ENCODE assay signal across 1 cellular context in the genomic region with DNA sequence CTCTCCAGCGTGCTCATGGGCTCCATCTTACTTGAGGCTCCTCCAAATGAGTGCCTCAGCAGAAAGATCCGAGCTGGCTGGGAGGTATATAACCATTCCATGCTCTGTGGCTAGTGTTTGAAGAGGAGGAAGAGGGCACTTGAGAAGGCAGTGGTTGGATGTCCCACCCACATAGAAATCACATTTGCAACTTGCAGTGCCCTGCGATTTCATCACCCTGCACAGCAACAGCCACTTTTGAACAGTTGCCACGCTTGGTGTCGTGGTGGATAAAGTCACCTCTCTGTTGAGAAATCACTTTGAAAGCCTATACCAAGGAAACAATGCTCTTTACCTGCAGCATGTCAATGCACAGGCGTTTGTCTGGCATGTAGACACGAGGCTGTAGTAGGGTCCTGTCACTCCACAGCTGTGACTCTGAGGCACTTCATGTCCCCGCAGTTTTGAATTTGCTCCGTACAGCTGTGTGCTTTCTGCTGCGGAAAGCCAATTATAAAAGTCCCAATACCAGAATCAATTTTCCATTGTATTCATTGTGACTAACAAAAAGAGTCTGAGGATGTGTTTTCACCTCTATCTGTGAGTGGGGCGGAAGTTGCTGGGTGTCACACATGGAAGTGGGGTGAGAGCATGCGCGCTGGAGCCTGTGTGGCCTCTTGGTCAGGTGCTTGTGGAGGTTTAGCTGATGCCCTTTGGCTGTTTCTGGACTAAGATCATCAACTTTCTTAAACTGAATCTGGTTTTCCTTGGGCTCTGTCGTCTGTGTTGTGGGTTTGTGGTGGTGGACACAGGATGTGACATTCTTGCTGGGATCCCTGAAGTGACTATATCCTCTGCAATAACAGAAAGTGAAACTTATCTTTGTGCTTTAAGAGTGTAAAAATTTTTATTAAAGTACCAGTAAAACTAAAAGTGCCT.
A peak's percentile ranks its signal among the peaks of the same experiment; 100 is the strongest.
TF ChIP-seq lines count a peak whose summit lies in the region.

No MANE protein-coding gene starts in this region.

TF ChIP-seq in GM12878, 131 proteins besides CTCF, POLR2A, EP300 and RAD21 (continued from another document):
- TF ChIP-seq, protein P1, sequence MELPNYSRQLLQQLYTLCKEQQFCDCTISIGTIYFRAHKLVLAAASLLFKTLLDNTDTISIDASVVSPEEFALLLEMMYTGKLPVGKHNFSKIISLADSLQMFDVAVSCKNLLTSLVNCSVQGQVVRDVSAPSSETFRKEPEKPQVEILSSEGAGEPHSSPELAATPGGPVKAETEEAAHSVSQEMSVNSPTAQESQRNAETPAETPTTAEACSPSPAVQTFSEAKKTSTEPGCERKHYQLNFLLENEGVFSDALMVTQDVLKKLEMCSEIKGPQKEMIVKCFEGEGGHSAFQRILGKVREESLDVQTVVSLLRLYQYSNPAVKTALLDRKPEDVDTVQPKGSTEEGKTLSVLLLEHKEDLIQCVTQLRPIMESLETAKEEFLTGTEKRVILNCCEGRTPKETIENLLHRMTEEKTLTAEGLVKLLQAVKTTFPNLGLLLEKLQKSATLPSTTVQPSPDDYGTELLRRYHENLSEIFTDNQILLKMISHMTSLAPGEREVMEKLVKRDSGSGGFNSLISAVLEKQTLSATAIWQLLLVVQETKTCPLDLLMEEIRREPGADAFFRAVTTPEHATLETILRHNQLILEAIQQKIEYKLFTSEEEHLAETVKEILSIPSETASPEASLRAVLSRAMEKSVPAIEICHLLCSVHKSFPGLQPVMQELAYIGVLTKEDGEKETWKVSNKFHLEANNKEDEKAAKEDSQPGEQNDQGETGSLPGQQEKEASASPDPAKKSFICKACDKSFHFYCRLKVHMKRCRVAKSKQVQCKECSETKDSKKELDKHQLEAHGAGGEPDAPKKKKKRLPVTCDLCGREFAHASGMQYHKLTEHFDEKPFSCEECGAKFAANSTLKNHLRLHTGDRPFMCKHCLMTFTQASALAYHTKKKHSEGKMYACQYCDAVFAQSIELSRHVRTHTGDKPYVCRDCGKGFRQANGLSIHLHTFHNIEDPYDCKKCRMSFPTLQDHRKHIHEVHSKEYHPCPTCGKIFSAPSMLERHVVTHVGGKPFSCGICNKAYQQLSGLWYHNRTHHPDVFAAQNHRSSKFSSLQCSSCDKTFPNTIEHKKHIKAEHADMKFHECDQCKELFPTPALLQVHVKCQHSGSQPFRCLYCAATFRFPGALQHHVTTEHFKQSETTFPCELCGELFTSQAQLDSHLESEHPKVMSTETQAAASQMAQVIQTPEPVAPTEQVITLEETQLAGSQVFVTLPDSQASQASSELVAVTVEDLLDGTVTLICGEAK (IDR thresholded peaks at IDR 0.05; ENCODE audit: borderline replicate concordance): peak; percentile 69; the same call in 1 of the 2 replicates
- TF ChIP-seq HDAC2 (IDR thresholded peaks at IDR 0.05): no peak
